ENCODE assay signal across 20 cellular contexts in genomic region chr4:8738471-8738931, GRCh38.
DNase-seq lines count a peak whose midpoint lies in the region; ATAC-seq and TF ChIP-seq lines count a peak whose summit lies in the region.
"Had no signal": no experiment of that assay in that cellular context is flagged by ENCODE, and none has a peak within 500 bp of the region (broad histone marks: within the 10 kb centered on the region; RNA-seq: fewer than 3 reads in every experiment).

No MANE protein-coding gene starts in this region.

- H3K4me3 Mint-ChIP-seq in WTC11 = no peak overlapping the region
- H3K4me3 Mint-ChIP-seq: B cell; CD4-positive, alpha-beta memory T cell had no signal

- H3K27ac Mint-ChIP-seq in WTC11 = peak overlapping the region; percentile 34; the same call in 1 of the 2 replicates
- H3K27ac Mint-ChIP-seq: B cell; CD4-positive, alpha-beta memory T cell had no signal

- DNase-seq in cardiac septum (ENCODE audit: low spot score) = peak; percentile 53
- DNase-seq in left cardiac atrium = no peak
- DNase-seq in WTC11 (ENCODE audit: low spot score) = no peak
- DNase-seq in posterior vena cava (ENCODE audit: low spot score) = peak; percentile 63
- DNase-seq in left lobe of liver (ENCODE audit: low spot score) = no peak
- DNase-seq: CD4-positive, alpha-beta memory T cell; DND-41; GDM1; MM.1S; NCI-H1105; NCI-H187 treated with DMSO at 0.1 percent for 48 hours; NCI-H2171 treated with DMSO at 0.1 percent for 48 hours; NCI-H82; SHP77 had no signal

- intact Hi-C loops in cardiac septum (cut with DNase I) = no loop called here
- intact Hi-C loops in left cardiac atrium (cut with DNase I) = no loop called here
- intact Hi-C loops in posterior vena cava (cut with DNase I) = no loop called here

- no peak for TF ChIP-seq CTCF in WTC11 (IDR thresholded peaks at IDR 0.05)

- H3K36me3 Mint-ChIP-seq in WTC11 = peaks cover 10% of the 10 kb centered on the region
- H3K36me3 Mint-ChIP-seq: CD4-positive, alpha-beta memory T cell had no signal

- H3K27me3 Mint-ChIP-seq in WTC11 (ENCODE audit: low read depth) = peaks cover 5% of the 10 kb centered on the region; the same call in 1 of the 2 replicates

- peaks cover 4% of the 10 kb centered on the region for H3K4me1 Mint-ChIP-seq in WTC11
- H3K4me1 Mint-ChIP-seq: B cell; CD4-positive, alpha-beta memory T cell had no signal

- ATAC-seq in left cardiac atrium = no peak
- ATAC-seq in WTC11 = no peak
- no peak for ATAC-seq in left lobe of liver
- no peak for ATAC-seq in GM18520 (IDR thresholded peaks at IDR 0.05; ENCODE audit: unreplicated experiment)
- ATAC-seq in GM18907 (IDR thresholded peaks at IDR 0.05; ENCODE audit: unreplicated experiment) = no peak
- ATAC-seq: HCT116, HepG2, Panc1 had no signal

- POLR2A ChIA-PET in WTC11 (lab: Charles Lee) = no interaction called here

- peaks cover 21% of the 10 kb centered on the region for H3K9me3 Mint-ChIP-seq in WTC11

- CTCF ChIA-PET in WTC11 (lab: Charles Lee) = interaction anchor here (1.0 to 2.1 kb wide), 4 partner anchors 50 to 131 kb away, joined by 3 to 10 read pairs (median 6); no protein-coding TSS in a partner anchor

TF ChIP-seq in WTC11, 78 proteins besides CTCF, POLR2A, EP300 and RAD21:
- TF ChIP-seq ZNF232 (CRISPR knock-in tag; IDR thresholded peaks at IDR 0.05) (no peak), USF1 (CRISPR knock-in tag; IDR thresholded peaks at IDR 0.05) (no peak), ZMAT4 (CRISPR knock-in tag; IDR thresholded peaks at IDR 0.05) (no peak), ZBTB43 (CRISPR knock-in tag; IDR thresholded peaks at IDR 0.05) (no peak), KAT7 (CRISPR knock-in tag; IDR thresholded peaks at IDR 0.05; ENCODE audit: borderline replicate concordance) (no peak), CREB1 (CRISPR knock-in tag; IDR thresholded peaks at IDR 0.05) (no peak)

Comparison
In these comparisons a context has a peak if more than half of its experiments do, and no peak if none do; other contexts are left out.
1. DNase-seq: peak in cardiac septum (single experiment) and posterior vena cava (single experiment); none in left cardiac atrium (single experiment), WTC11 (single experiment) and left lobe of liver (single experiment).